9 cellular contexts compared by ENCODE assay signal in the genomic region with DNA sequence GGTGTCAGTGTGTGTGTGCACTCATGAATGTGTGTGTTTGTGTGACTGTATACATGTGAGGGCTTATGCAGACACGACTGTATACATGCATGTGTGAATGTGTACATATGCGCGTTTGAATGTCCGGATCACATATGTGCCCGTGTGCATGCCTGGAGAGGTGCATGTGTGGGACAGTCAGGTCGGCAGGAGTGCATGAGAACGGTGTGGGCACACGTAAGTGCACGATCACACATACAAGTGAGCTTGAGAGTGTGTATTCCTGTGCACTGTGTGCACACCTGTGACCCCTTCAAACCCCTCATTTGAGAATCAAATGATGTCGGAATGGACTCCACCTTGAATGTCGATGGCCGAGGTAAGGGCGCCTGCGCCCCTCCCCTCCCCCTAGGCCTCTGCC. TPM values are rescaled to one million over a fixed set of nuclear protein-coding genes. Genes with fewer than 3 reads are reported as not detected.
DNase-seq lines count a peak whose midpoint lies in the region; ATAC-seq, FAIRE-seq and TF ChIP-seq lines count a peak whose summit lies in the region.
"Had no signal": no experiment of that assay in that cellular context is flagged by ENCODE, and none has a peak within 500 bp of the region (broad histone marks: within the 10 kb centered on the region; RNA-seq: fewer than 3 reads in every experiment).

No MANE protein-coding gene starts in this region.

- POLR2A ChIA-PET in Caco-2 (lab: Charles Lee), result no interaction called here

- H3K4me3 Mint-ChIP-seq in Caco-2 (ENCODE audit: unreplicated experiment) (peak overlapping the region; percentile 67), neural progenitor cell (peak overlapping the region; percentile 79)

- H3K9ac ChIP-seq in HUES48 (ENCODE audit: low read depth, low read length) (no peak overlapping the region), neural progenitor cell (no peak overlapping the region), GM23248 (no peak overlapping the region)

- H3K36me3 ChIP-seq in Caco-2 (ENCODE audit: control insufficient read depth, insufficient read depth, low read length), result no peaks in the 10 kb centered on the region
- no peaks in the 10 kb centered on the region for H3K36me3 ChIP-seq in HUES48 (ENCODE audit: control insufficient read depth, insufficient read depth, low read length)
- no peaks in the 10 kb centered on the region for H3K36me3 ChIP-seq in bronchial epithelial cell (ENCODE audit: control insufficient read depth, insufficient read depth, low read length)
- no peaks in the 10 kb centered on the region for H3K36me3 ChIP-seq in neural progenitor cell
- H3K36me3 ChIP-seq in GM23248 (ENCODE audit: low read depth), result no peaks in the 10 kb centered on the region

- peaks cover 27% of the 10 kb centered on the region for H3K27me3 ChIP-seq in Caco-2 (replicated peaks; ENCODE audit: control insufficient read depth, insufficient read depth, low read length)
- H3K27me3 ChIP-seq in HUES48 (ENCODE audit: control insufficient read depth, insufficient read depth, low read length), result peaks cover 57% of the 10 kb centered on the region
- peaks cover 15% of the 10 kb centered on the region for H3K27me3 ChIP-seq in bronchial epithelial cell (ENCODE audit: control insufficient read depth, insufficient read depth, low read length)
- H3K27me3 ChIP-seq in neural progenitor cell, result peaks cover 77% of the 10 kb centered on the region
- H3K27me3 ChIP-seq in GM23248 (replicated peaks; ENCODE audit: insufficient read depth), result peaks cover 50% of the 10 kb centered on the region

- H3K36me3 Mint-ChIP-seq in Caco-2 (ENCODE audit: insufficient read depth, unreplicated experiment) (no peaks in the 10 kb centered on the region), neural progenitor cell (no peaks in the 10 kb centered on the region)

- H3K4me1 ChIP-seq in Caco-2 (peaks cover 27% of the 10 kb centered on the region), HUES48 (ENCODE audit: control insufficient read depth, insufficient read depth, low read length) (peaks cover 17% of the 10 kb centered on the region), neural progenitor cell (peaks cover 18% of the 10 kb centered on the region), GM23248 (ENCODE audit: insufficient read depth) (0 out of 2 replicates have a peak, but pooled peaks cover 4% of the 10 kb centered on the region)

- DNase-seq in Caco-2 (no peak), bronchial epithelial cell (ENCODE audit: low read depth) (no peak), neural progenitor cell (ENCODE audit: low spot score) (no peak), GM23248 (no peak), posterior vena cava (ENCODE audit: low spot score) (no peak)

- H3K4me3 ChIP-seq in Caco-2 (ENCODE audit: low read depth, low read length) (no peak overlapping the region), HUES48 (ENCODE audit: low read depth, low read length) (0 out of 2 replicates have a peak overlapping the region, but pooled peaks have one; percentile 66), bronchial epithelial cell (ENCODE audit: low read depth, low read length) (no peak overlapping the region), neural progenitor cell (peak overlapping the region; percentile 88), GM23248 (no peak overlapping the region)
- H3K4me3 ChIP-seq: body of pancreas had no signal

- peaks cover 45% of the 10 kb centered on the region for H3F3A ChIP-seq in neural progenitor cell (ENCODE audit: low read depth)
- no peaks in the 10 kb centered on the region for H3F3A ChIP-seq in GM23248 (ENCODE audit: insufficient read depth)

- H3K4me2 ChIP-seq in neural progenitor cell (peak overlapping the region; percentile 99), GM23248 (ENCODE audit: unreplicated experiment) (no peak overlapping the region)

- H3K9me3 ChIP-seq in Caco-2, result no peaks in the 10 kb centered on the region
- no peaks in the 10 kb centered on the region for H3K9me3 ChIP-seq in HUES48 (ENCODE audit: control insufficient read depth, insufficient read depth, low read length)
- no peaks in the 10 kb centered on the region for H3K9me3 ChIP-seq in neural progenitor cell (ENCODE audit: low read depth)
- H3K9me3 ChIP-seq in GM23248 (ENCODE audit: low read depth), result no peaks in the 10 kb centered on the region
- H3K9me3 ChIP-seq: body of pancreas had no signal

- ATAC-seq in HG03039 (IDR thresholded peaks at IDR 0.05; ENCODE audit: unreplicated experiment), result no peak

- no peaks in the 10 kb centered on the region for H3K79me2 ChIP-seq in neural progenitor cell (ENCODE audit: low read depth)
- no peaks in the 10 kb centered on the region for H3K79me2 ChIP-seq in GM23248 (ENCODE audit: insufficient read depth)

- in situ Hi-C loops in GM23248 (cut with MboI), result no loop called here

- peak; percentile 43 for FAIRE-seq in bronchial epithelial cell (lab: Jason Lieb, UNC)

- BruUV-seq in Caco-2 (replicated peaks; lab: Mats Ljungman, UMichigan), result no TSS peak

- H2AFZ ChIP-seq in neural progenitor cell (replicated peaks) (no peak overlapping the region), GM23248 (no peak overlapping the region)

- H3K27ac ChIP-seq in HUES48 (ENCODE audit: low read depth, low read length) (no peak overlapping the region), neural progenitor cell (no peak overlapping the region), GM23248 (no peak overlapping the region)
- H3K27ac ChIP-seq: body of pancreas, HL-60 had no signal

- intact Hi-C loops in Caco-2 (cut with micrococcal nuclease; ENCODE audit: unreplicated experiment) (no loop called here), posterior vena cava (cut with DNase I) (no loop called here)

- H3K27ac Mint-ChIP-seq in Caco-2 (ENCODE audit: unreplicated experiment), result no peak overlapping the region
- no peak overlapping the region for H3K27ac Mint-ChIP-seq in neural progenitor cell

- 68 to 69% methylated on average over 12 to 14 of the region's 14 CpGs for WGBS in GM23248 (ENCODE audit: low coverage in 1 of 2, low lambda C conversion rate in 2 of 2, missing lambda C conversion rate in 2 of 2), 2 experiments

- H3K27me3 Mint-ChIP-seq in Caco-2 (ENCODE audit: insufficient read depth, unreplicated experiment) (peaks cover 65% of the 10 kb centered on the region), neural progenitor cell (ENCODE audit: insufficient read depth, low read depth) (peaks cover 64% of the 10 kb centered on the region)

- CTCF ChIA-PET in Caco-2 (lab: Charles Lee), result interaction anchor here (0.6 to 1.8 kb wide), 6 partner anchors 56 to 368 kb away, joined by 3 to 6 read pairs (median 4); a partner anchor contains a TSS

- H3K4me1 Mint-ChIP-seq in Caco-2 (ENCODE audit: low read depth, unreplicated experiment), result peaks cover 14% of the 10 kb centered on the region
- H3K4me1 Mint-ChIP-seq in neural progenitor cell, result peaks cover 17% of the 10 kb centered on the region

- no peaks in the 10 kb centered on the region for H3K9me2 ChIP-seq in GM23248 (ENCODE audit: insufficient read depth)

- H4K20me1 ChIP-seq in neural progenitor cell (ENCODE audit: low read depth), result peaks cover 25% of the 10 kb centered on the region
- H4K20me1 ChIP-seq in GM23248 (ENCODE audit: insufficient read depth), result no peaks in the 10 kb centered on the region

- TF ChIP-seq CTCF in Caco-2 (IDR thresholded peaks at IDR 0.05; ENCODE audit: insufficient read depth in 1 of 2, low read depth in 1 of 2, low read length in 1 of 2, severe bottlenecking in 1 of 2, unreplicated experiment in 1 of 2), result no peak
- no peak for TF ChIP-seq CTCF in bronchial epithelial cell (IDR thresholded peaks at IDR 0.05; ENCODE audit: insufficient read depth, low read length, severe bottlenecking)
- no peak for TF ChIP-seq CTCF in neural progenitor cell (IDR thresholded peaks at IDR 0.05)

- no peaks in the 10 kb centered on the region for H3K9me3 Mint-ChIP-seq in Caco-2 (ENCODE audit: unreplicated experiment)
- peaks cover 2% of the 10 kb centered on the region for H3K9me3 Mint-ChIP-seq in neural progenitor cell

RNA-seq across cellular contexts. Expression of a gene that starts 0.7 kb away (rescaled TPM):
- total RNA-seq in Caco-2 (2022), result 1.6 and 1.7 TPM in 2 replicates
- 0.53 and 4.5 TPM in 2 replicates for total RNA-seq in bronchial epithelial cell
- 6.6 and 18.4 TPM in 2 replicates for total RNA-seq in neural progenitor cell (ENCODE audit: low replicate concordance)
- 0.25 and 0.43 TPM in 2 replicates for total RNA-seq in GM23248 (2014; rRNA removed; shearing (Covaris generic))
- 0.60 and 0.81 TPM in 2 replicates for polyA plus RNA-seq in GM23248 (2016; fragmentation: Nextera tagmentation; extraction: Ambion mirVana)
- total RNA-seq in posterior vena cava, result 10 to 100 TPM; 35.7 to 69.9 TPM

Comparison
In these comparisons a context has a peak if more than half of its experiments do, and no peak if none do; other contexts are left out.
1. H3K4me3 ChIP-seq: peak in HUES48 (single experiment) and neural progenitor cell (single experiment); none in Caco-2 (single experiment), bronchial epithelial cell (single experiment) and GM23248 (single experiment).